1 cellular context compared by ENCODE assay signal in the genomic region with DNA sequence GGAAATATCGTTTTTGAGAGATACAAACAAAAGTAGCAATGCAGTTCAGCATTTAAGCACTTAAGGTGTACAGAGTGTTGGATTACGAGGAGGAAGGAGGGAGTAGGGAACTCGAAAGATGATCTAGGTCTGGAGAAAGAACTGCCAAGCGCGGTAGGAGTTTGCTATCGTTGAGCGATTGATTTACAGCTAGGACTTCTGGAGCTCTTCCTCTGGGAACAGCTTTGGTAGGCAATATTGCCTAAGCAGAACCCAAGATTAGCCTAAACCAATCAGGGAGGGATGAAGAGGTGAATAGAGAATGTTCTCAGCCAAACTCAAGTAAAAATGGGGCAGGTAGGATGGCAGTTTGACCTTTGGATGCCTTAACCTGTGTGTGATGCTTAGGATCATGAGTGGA.
A peak's percentile ranks its signal among the peaks of the same experiment; 100 is the strongest.
TF ChIP-seq lines count a peak whose summit lies in the region.

No MANE protein-coding gene starts in this region.

TF ChIP-seq in K562, 482 proteins besides CTCF, POLR2A, EP300 and RAD21 (continued from another document):
- TF ChIP-seq, protein P1, sequence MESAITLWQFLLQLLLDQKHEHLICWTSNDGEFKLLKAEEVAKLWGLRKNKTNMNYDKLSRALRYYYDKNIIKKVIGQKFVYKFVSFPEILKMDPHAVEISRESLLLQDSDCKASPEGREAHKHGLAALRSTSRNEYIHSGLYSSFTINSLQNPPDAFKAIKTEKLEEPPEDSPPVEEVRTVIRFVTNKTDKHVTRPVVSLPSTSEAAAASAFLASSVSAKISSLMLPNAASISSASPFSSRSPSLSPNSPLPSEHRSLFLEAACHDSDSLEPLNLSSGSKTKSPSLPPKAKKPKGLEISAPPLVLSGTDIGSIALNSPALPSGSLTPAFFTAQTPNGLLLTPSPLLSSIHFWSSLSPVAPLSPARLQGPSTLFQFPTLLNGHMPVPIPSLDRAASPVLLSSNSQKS (CRISPR knock-in tag; IDR thresholded peaks at IDR 0.05), result no peak
- TF ChIP-seq, protein P2, sequence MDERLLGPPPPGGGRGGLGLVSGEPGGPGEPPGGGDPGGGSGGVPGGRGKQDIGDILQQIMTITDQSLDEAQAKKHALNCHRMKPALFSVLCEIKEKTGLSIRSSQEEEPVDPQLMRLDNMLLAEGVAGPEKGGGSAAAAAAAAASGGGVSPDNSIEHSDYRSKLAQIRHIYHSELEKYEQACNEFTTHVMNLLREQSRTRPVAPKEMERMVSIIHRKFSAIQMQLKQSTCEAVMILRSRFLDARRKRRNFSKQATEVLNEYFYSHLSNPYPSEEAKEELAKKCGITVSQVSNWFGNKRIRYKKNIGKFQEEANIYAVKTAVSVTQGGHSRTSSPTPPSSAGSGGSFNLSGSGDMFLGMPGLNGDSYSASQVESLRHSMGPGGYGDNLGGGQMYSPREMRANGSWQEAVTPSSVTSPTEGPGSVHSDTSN (CRISPR knock-in tag; IDR thresholded peaks at IDR 0.05; ENCODE audit: low read depth), result no peak
- TF ChIP-seq, protein P2 (tag; conservative IDR thresholded peaks at IDR 0.05; ENCODE audit: low read depth), result peak; percentile 70
- TF ChIP-seq CREBBP (IDR thresholded peaks at IDR 0.05; ENCODE audit: low read depth, low read length) (no peak), ZNF140 (CRISPR knock-in tag; IDR thresholded peaks at IDR 0.05) (no peak), MEIS2 (IDR thresholded peaks at IDR 0.05; ENCODE audit: partially characterized antibody) (peak; percentile 77), ELF4 (CRISPR knock-in tag; IDR thresholded peaks at IDR 0.05) (no peak), ZC3H11A (IDR thresholded peaks at IDR 0.05; ENCODE audit: low read depth, low read length) (no peak), SETDB1 (IDR thresholded peaks at IDR 0.05; ENCODE audit: low read length) (no peak), ZNF12 (CRISPR knock-in tag; IDR thresholded peaks at IDR 0.05) (no peak)
- TF ChIP-seq, protein P3, sequence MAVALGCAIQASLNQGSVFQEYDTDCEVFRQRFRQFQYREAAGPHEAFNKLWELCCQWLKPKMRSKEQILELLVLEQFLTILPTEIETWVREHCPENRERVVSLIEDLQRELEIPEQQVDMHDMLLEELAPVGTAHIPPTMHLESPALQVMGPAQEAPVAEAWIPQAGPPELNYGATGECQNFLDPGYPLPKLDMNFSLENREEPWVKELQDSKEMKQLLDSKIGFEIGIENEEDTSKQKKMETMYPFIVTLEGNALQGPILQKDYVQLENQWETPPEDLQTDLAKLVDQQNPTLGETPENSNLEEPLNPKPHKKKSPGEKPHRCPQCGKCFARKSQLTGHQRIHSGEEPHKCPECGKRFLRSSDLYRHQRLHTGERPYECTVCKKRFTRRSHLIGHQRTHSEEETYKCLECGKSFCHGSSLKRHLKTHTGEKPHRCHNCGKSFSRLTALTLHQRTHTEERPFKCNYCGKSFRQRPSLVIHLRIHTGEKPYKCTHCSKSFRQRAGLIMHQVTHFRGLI (CRISPR knock-in tag; IDR thresholded peaks at IDR 0.05), result no peak
- TF ChIP-seq, protein P4, sequence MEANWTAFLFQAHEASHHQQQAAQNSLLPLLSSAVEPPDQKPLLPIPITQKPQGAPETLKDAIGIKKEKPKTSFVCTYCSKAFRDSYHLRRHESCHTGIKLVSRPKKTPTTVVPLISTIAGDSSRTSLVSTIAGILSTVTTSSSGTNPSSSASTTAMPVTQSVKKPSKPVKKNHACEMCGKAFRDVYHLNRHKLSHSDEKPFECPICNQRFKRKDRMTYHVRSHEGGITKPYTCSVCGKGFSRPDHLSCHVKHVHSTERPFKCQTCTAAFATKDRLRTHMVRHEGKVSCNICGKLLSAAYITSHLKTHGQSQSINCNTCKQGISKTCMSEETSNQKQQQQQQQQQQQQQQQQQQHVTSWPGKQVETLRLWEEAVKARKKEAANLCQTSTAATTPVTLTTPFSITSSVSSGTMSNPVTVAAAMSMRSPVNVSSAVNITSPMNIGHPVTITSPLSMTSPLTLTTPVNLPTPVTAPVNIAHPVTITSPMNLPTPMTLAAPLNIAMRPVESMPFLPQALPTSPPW (CRISPR knock-in tag; IDR thresholded peaks at IDR 0.05), result no peak
- TF ChIP-seq, protein P5, sequence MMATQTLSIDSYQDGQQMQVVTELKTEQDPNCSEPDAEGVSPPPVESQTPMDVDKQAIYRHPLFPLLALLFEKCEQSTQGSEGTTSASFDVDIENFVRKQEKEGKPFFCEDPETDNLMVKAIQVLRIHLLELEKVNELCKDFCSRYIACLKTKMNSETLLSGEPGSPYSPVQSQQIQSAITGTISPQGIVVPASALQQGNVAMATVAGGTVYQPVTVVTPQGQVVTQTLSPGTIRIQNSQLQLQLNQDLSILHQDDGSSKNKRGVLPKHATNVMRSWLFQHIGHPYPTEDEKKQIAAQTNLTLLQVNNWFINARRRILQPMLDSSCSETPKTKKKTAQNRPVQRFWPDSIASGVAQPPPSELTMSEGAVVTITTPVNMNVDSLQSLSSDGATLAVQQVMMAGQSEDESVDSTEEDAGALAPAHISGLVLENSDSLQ (IDR thresholded peaks at IDR 0.05), result peak; percentile 62
